In genomic region chr1:234412830-234413229, GRCh38 we compare ENCODE assay signal across 23 cellular contexts. TPM values are rescaled to one million over a fixed set of nuclear protein-coding genes. Genes with fewer than 3 reads are reported as not detected.
DNase-seq lines count a peak whose midpoint lies in the region; ATAC-seq and TF ChIP-seq lines count a peak whose summit lies in the region.
"Had no signal": no experiment of that assay in that cellular context is flagged by ENCODE, and none has a peak within 500 bp of the region (broad histone marks: within the 10 kb centered on the region; RNA-seq: fewer than 3 reads in every experiment).

No MANE protein-coding gene starts in this region.

- no peak for TF ChIP-seq POLR2A in esophagus muscularis mucosa (IDR thresholded peaks at IDR 0.05; ENCODE audit: low read depth)

- no peaks in the 10 kb centered on the region for H3K27me3 ChIP-seq in esophagus muscularis mucosa
- H3K27me3 ChIP-seq: BE2C had no signal

- H3K27ac ChIP-seq in RWPE1 = peak overlapping the region; percentile 19; the same call in 1 of the 2 replicates
- no peak overlapping the region for H3K27ac ChIP-seq in esophagus muscularis mucosa (replicated peaks in 1 of 4)
- H3K27ac ChIP-seq: 22Rv1, PC-9 had no signal

- DNase-seq in NCI-H146 (lab: John Stamatoyannopoulos, UW) = peak; percentile 71
- DNase-seq in NCI-H146 treated with DMSO at 0.1 percent for 48 hours (lab: John Stamatoyannopoulos, UW; ENCODE audit: unreplicated experiment) = no peak
- DNase-seq in activated naive CD8-positive, alpha-beta T cell treated with anti-CD3 and anti-CD28 coated beads, Interleukin-2, amount 10 ng/mL, durations not matched to agents 7 days and 5 days = no peak
- no peak for DNase-seq in activated naive CD8-positive, alpha-beta T cell treated with anti-CD3 and anti-CD28 coated beads, Interleukin-2, amount 50 U/mL, for 24 hours
- no peak for DNase-seq in RWPE1 (ENCODE audit: low spot score)
- peak; percentile 45 for DNase-seq in esophagus muscularis mucosa (ENCODE audit: extremely low spot score)
- DNase-seq in 8988T = no peak
- DNase-seq in foreskin fibroblast = no peak
- DNase-seq: ACHN, BE2C, DMS153, DND-41, GOT3, HCEC 1CT, NCI-H1105, NCI-H1694, NCI-H2029 treated with DMSO at 0.1 percent for 48 hours, NCI-H446 treated with DMSO at 0.1 percent for 48 hours, NCI-H82, PC-9, SHP77 had no signal

- no peak for TF ChIP-seq EP300 in esophagus muscularis mucosa (IDR thresholded peaks at IDR 0.05)

- H3K9me3 ChIP-seq in esophagus muscularis mucosa = no peaks in the 10 kb centered on the region
- H3K9me3 ChIP-seq: BE2C had no signal

- peak overlapping the region; percentile 22 for H3K27ac Mint-ChIP-seq in activated naive CD8-positive, alpha-beta T cell treated with anti-CD3 and anti-CD28 coated beads, Interleukin-2, amount 10 ng/mL, durations not matched to agents 7 days and 5 days
- no peak overlapping the region for H3K27ac Mint-ChIP-seq in activated naive CD8-positive, alpha-beta T cell treated with anti-CD3 and anti-CD28 coated beads, Interleukin-2, amount 50 U/mL, for 24 hours
- H3K27ac Mint-ChIP-seq: IgD-negative memory B cell had no signal

- H3K4me1 Mint-ChIP-seq in activated naive CD8-positive, alpha-beta T cell treated with anti-CD3 and anti-CD28 coated beads, Interleukin-2, amount 10 ng/mL, durations not matched to agents 7 days and 5 days = peaks cover 7% of the 10 kb centered on the region
- H3K4me1 Mint-ChIP-seq in activated naive CD8-positive, alpha-beta T cell treated with anti-CD3 and anti-CD28 coated beads, Interleukin-2, amount 50 U/mL, for 24 hours = peaks cover 4% of the 10 kb centered on the region

- no peaks in the 10 kb centered on the region for H3K9me3 Mint-ChIP-seq in activated naive CD8-positive, alpha-beta T cell treated with anti-CD3 and anti-CD28 coated beads, Interleukin-2, amount 10 ng/mL, durations not matched to agents 7 days and 5 days
- H3K9me3 Mint-ChIP-seq in activated naive CD8-positive, alpha-beta T cell treated with anti-CD3 and anti-CD28 coated beads, Interleukin-2, amount 50 U/mL, for 24 hours = no peaks in the 10 kb centered on the region
- H3K9me3 Mint-ChIP-seq: IgD-negative memory B cell had no signal

- CTCF ChIA-PET in RWPE1 (lab: Yijun Ruan, JAX) = no interaction called here

- intact Hi-C loops in esophagus muscularis mucosa (cut with DNase I) = no loop called here

- peaks cover 6 to 82% (median 53%) of the 10 kb centered on the region in 4 donors for H3K36me3 ChIP-seq in esophagus muscularis mucosa
- H3K36me3 ChIP-seq: BE2C had no signal

- no peak overlapping the region for H3K4me3 Mint-ChIP-seq in activated naive CD8-positive, alpha-beta T cell treated with anti-CD3 and anti-CD28 coated beads, Interleukin-2, amount 10 ng/mL, durations not matched to agents 7 days and 5 days
- H3K4me3 Mint-ChIP-seq in activated naive CD8-positive, alpha-beta T cell treated with anti-CD3 and anti-CD28 coated beads, Interleukin-2, amount 50 U/mL, for 24 hours = no peak overlapping the region
- H3K4me3 Mint-ChIP-seq: IgD-negative memory B cell had no signal

- WGBS in esophagus muscularis mucosa = 86% methylated on average over 11 of the region's 11 CpGs

- H3K4me3 ChIP-seq in esophagus muscularis mucosa (no peak overlapping the region), foreskin fibroblast (ENCODE audit: low read depth in 1 of 2, low read length in 2 of 2) (no peak overlapping the region)
- H3K4me3 ChIP-seq: PC-9 had no signal

- ATAC-seq in activated naive CD8-positive, alpha-beta T cell treated with anti-CD3 and anti-CD28 coated beads, Interleukin-2, amount 10 ng/mL, durations not matched to agents 7 days and 5 days (ENCODE audit: low read depth) = no peak
- ATAC-seq in activated naive CD8-positive, alpha-beta T cell treated with anti-CD3 and anti-CD28 coated beads, Interleukin-2, amount 50 U/mL, for 24 hours = no peak

- TF ChIP-seq CTCF in RWPE1 (conservative IDR thresholded peaks at IDR 0.05; ENCODE audit: low read depth) (no peak), esophagus muscularis mucosa (IDR thresholded peaks at IDR 0.05) (no peak), foreskin fibroblast (IDR thresholded peaks at IDR 0.05; ENCODE audit: low read depth, low read length) (no peak)

- peaks cover 27% of the 10 kb centered on the region for H3K36me3 Mint-ChIP-seq in activated naive CD8-positive, alpha-beta T cell treated with anti-CD3 and anti-CD28 coated beads, Interleukin-2, amount 10 ng/mL, durations not matched to agents 7 days and 5 days
- H3K36me3 Mint-ChIP-seq in activated naive CD8-positive, alpha-beta T cell treated with anti-CD3 and anti-CD28 coated beads, Interleukin-2, amount 50 U/mL, for 24 hours (ENCODE audit: low read depth) = peaks cover 37% of the 10 kb centered on the region

- H3K27me3 Mint-ChIP-seq in activated naive CD8-positive, alpha-beta T cell treated with anti-CD3 and anti-CD28 coated beads, Interleukin-2, amount 10 ng/mL, durations not matched to agents 7 days and 5 days = no peaks in the 10 kb centered on the region
- H3K27me3 Mint-ChIP-seq in activated naive CD8-positive, alpha-beta T cell treated with anti-CD3 and anti-CD28 coated beads, Interleukin-2, amount 50 U/mL, for 24 hours = no peaks in the 10 kb centered on the region
- H3K27me3 Mint-ChIP-seq: IgD-negative memory B cell had no signal

- POLR2A ChIA-PET in activated naive CD8-positive, alpha-beta T cell treated with anti-CD3 and anti-CD28 coated beads, Interleukin-2, amount 10 ng/mL, durations not matched to agents 7 days and 5 days (lab: Charles Lee) = no interaction called here
- POLR2A ChIA-PET in RWPE1 (lab: Yijun Ruan, JAX; ENCODE audit: low non-redundant PET) = no interaction called here

- no peaks in the 10 kb centered on the region for H3K4me1 ChIP-seq in esophagus muscularis mucosa
- H3K4me1 ChIP-seq: BE2C had no signal

RNA-seq across cellular contexts. Expression of gene COA6, which starts 39.6 kb away (rescaled TPM):
- 10 to 100 TPM; 27.6 to 32.0 TPM for total RNA-seq in activated naive CD8-positive, alpha-beta T cell treated with anti-CD3 and anti-CD28 coated beads, Interleukin-2, amount 10 ng/mL, durations not matched to agents 7 days and 5 days
- 10 to 100 TPM in 3 of 4 donors, 1 to 10 TPM in 1; 9.4 to 18.3 (median 16.0) TPM for total RNA-seq in esophagus muscularis mucosa

Comparison
In these comparisons a context has a peak if more than half of its experiments do, and no peak if none do; other contexts are left out.
1. DNase-seq: peak in NCI-H146 (single experiment) and esophagus muscularis mucosa (single experiment); none in NCI-H146 treated with DMSO at 0.1 percent for 48 hours (single experiment), activated naive CD8-positive, alpha-beta T cell treated with anti-CD3 and anti-CD28 coated beads, Interleukin-2, amount 10 ng/mL, durations not matched to agents 7 days and 5 days (single experiment), activated naive CD8-positive, alpha-beta T cell treated with anti-CD3 and anti-CD28 coated beads, Interleukin-2, amount 50 U/mL, for 24 hours (single experiment), RWPE1 (single experiment), 8988T (single experiment) and foreskin fibroblast (0 of 2).